In genomic region chr9:131605770-131606590, GRCh38 we compare ENCODE assay signal across 1 cellular context.
TF ChIP-seq lines count a peak whose summit lies in the region.

No MANE protein-coding gene starts in this region.

TF ChIP-seq in HepG2, 621 proteins besides CTCF, POLR2A, EP300 and RAD21 (continued from another document):
- peak; percentile 79; the same call in 1 of the 2 replicates for TF ChIP-seq RERE (CRISPR knock-in tag; IDR thresholded peaks at IDR 0.05; ENCODE audit: low read depth)
- TF ChIP-seq, protein P1, sequence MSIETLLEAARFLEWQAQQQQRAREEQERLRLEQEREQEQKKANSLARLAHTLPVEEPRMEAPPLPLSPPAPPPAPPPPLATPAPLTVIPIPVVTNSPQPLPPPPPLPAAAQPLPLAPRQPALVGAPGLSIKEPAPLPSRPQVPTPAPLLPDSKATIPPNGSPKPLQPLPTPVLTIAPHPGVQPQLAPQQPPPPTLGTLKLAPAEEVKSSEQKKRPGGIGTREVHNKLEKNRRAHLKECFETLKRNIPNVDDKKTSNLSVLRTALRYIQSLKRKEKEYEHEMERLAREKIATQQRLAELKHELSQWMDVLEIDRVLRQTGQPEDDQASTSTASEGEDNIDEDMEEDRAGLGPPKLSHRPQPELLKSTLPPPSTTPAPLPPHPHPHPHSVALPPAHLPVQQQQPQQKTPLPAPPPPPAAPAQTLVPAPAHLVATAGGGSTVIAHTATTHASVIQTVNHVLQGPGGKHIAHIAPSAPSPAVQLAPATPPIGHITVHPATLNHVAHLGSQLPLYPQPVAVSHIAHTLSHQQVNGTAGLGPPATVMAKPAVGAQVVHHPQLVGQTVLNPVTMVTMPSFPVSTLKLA (IDR thresholded peaks at IDR 0.05), result peak; percentile 91
- no peak for TF ChIP-seq ZNF33B (CRISPR knock-in tag; IDR thresholded peaks at IDR 0.05)
- peak; percentile 84 for TF ChIP-seq MEIS2 (CRISPR knock-in tag; IDR thresholded peaks at IDR 0.05)
- peak; percentile 83; the same call in 1 of the 2 replicates for TF ChIP-seq TFDP1 (CRISPR knock-in tag; IDR thresholded peaks at IDR 0.05; ENCODE audit: borderline replicate concordance)
- 0 out of 2 replicates have a peak, but pooled peaks have one; percentile 38 for TF ChIP-seq PAF1 (CRISPR knock-in tag; IDR thresholded peaks at IDR 0.05)
- TF ChIP-seq HCFC1 (IDR thresholded peaks at IDR 0.05; ENCODE audit: low read depth, low read length), result no peak
- TF ChIP-seq ZFP62 (CRISPR knock-in tag; IDR thresholded peaks at IDR 0.05), result no peak
- no peak for TF ChIP-seq ZNF280B (CRISPR knock-in tag; IDR thresholded peaks at IDR 0.05; ENCODE audit: borderline replicate concordance)
- TF ChIP-seq, protein P2, sequence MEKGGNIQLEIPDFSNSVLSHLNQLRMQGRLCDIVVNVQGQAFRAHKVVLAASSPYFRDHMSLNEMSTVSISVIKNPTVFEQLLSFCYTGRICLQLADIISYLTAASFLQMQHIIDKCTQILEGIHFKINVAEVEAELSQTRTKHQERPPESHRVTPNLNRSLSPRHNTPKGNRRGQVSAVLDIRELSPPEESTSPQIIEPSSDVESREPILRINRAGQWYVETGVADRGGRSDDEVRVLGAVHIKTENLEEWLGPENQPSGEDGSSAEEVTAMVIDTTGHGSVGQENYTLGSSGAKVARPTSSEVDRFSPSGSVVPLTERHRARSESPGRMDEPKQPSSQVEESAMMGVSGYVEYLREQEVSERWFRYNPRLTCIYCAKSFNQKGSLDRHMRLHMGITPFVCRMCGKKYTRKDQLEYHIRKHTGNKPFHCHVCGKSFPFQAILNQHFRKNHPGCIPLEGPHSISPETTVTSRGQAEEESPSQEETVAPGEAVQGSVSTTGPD (CRISPR knock-in tag; IDR thresholded peaks at IDR 0.05), result no peak
- TF ChIP-seq HIVEP1 (CRISPR knock-in tag; IDR thresholded peaks at IDR 0.05), result no peak
- TF ChIP-seq ZSCAN31 (CRISPR knock-in tag; IDR thresholded peaks at IDR 0.05; ENCODE audit: low read depth), result peak; percentile 60
- TF ChIP-seq, protein P3, sequence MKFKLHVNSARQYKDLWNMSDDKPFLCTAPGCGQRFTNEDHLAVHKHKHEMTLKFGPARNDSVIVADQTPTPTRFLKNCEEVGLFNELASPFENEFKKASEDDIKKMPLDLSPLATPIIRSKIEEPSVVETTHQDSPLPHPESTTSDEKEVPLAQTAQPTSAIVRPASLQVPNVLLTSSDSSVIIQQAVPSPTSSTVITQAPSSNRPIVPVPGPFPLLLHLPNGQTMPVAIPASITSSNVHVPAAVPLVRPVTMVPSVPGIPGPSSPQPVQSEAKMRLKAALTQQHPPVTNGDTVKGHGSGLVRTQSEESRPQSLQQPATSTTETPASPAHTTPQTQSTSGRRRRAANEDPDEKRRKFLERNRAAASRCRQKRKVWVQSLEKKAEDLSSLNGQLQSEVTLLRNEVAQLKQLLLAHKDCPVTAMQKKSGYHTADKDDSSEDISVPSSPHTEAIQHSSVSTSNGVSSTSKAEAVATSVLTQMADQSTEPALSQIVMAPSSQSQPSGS (CRISPR knock-in tag; IDR thresholded peaks at IDR 0.05), result peak; percentile 98
- TF ChIP-seq, protein P4, sequence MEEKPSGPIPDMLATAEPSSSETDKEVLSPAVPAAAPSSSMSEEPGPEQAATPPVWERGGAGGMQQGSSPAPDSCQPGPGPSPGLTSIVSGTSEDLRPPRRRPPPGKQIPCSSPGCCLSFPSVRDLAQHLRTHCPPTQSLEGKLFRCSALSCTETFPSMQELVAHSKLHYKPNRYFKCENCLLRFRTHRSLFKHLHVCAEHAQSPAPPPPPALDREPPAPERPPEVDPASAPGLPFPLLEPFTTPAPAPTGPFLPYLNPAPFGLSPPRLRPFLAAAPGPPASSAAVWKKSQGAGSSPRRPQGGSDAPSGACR (CRISPR knock-in tag; IDR thresholded peaks at IDR 0.05), result peak; percentile 84; the same call in 1 of the 2 replicates
